In genomic region chr14:21987937-21988336, GRCh38 we compare ENCODE assay signal across 9 cellular contexts.
DNase-seq lines count a peak whose midpoint lies in the region; ATAC-seq and TF ChIP-seq lines count a peak whose summit lies in the region.
"Had no signal": no experiment of that assay in that cellular context is flagged by ENCODE, and none has a peak within 500 bp of the region (broad histone marks: within the 10 kb centered on the region; RNA-seq: fewer than 3 reads in every experiment).

No MANE protein-coding gene starts in this region.

- no peaks in the 10 kb centered on the region for H3K4me1 ChIP-seq in upper lobe of right lung
- H3K4me1 ChIP-seq in mucosa of descending colon (ENCODE audit: low read depth): no peaks in the 10 kb centered on the region

- H3K27me3 ChIP-seq in AG04450 (ENCODE audit: control insufficient read depth, insufficient read depth, low read length): no peaks in the 10 kb centered on the region
- H3K27me3 ChIP-seq in upper lobe of right lung: peaks cover 13% of the 10 kb centered on the region

- ATAC-seq in upper lobe of right lung: peak; percentile 65
- ATAC-seq in mucosa of descending colon: no peak

- intact Hi-C loops in upper lobe of right lung (cut with DNase I) (no loop called here), mucosa of descending colon (cut with DNase I, micrococcal nuclease) (no loop called here)

- TF ChIP-seq CTCF in AG04450 (IDR thresholded peaks at IDR 0.05; ENCODE audit: low read depth, low read length) (peak; percentile 58), GM12865 (IDR thresholded peaks at IDR 0.05; ENCODE audit: insufficient read depth, low read depth, low read length, missing control alignments) (peak; percentile 19), fibroblast of the aortic adventitia (IDR thresholded peaks at IDR 0.05; ENCODE audit: insufficient read depth, low read length) (peak; percentile 40), upper lobe of right lung (IDR thresholded peaks at IDR 0.05) (peak; percentile 47), mucosa of descending colon (IDR thresholded peaks at IDR 0.05) (no peak)

- H3K36me3 ChIP-seq in upper lobe of right lung (no peaks in the 10 kb centered on the region), mucosa of descending colon (ENCODE audit: low read depth) (no peaks in the 10 kb centered on the region)

- CTCF ChIA-PET in AG04450 (lab: Charles Lee): interaction anchor here (0.6 to 7.7 kb wide), 4 partner anchors 9 to 1839 kb away, joined by 3 to 60 read pairs (median 10); no protein-coding TSS in a partner anchor

- H3K4me3 ChIP-seq in AG04450 (ENCODE audit: low read depth, low read length) (no peak overlapping the region), GM12865 (ENCODE audit: low read depth, low read length) (no peak overlapping the region), fibroblast of the aortic adventitia (ENCODE audit: low read depth, low read length) (no peak overlapping the region), upper lobe of right lung (no peak overlapping the region), mucosa of descending colon (no peak overlapping the region)

- H3K9me3 ChIP-seq in AG04450 (ENCODE audit: control insufficient read depth, insufficient read depth, low read length): no peaks in the 10 kb centered on the region
- H3K9me3 ChIP-seq in upper lobe of right lung: no peaks in the 10 kb centered on the region
- H3K9me3 ChIP-seq in mucosa of descending colon: no peaks in the 10 kb centered on the region

- no peak overlapping the region for H3K27ac ChIP-seq in AG04450 (ENCODE audit: low read depth, low read length)
- H3K27ac ChIP-seq in upper lobe of right lung: no peak overlapping the region
- H3K27ac ChIP-seq: epithelial cell of prostate had no signal

- DNase-seq in AG04450 (ENCODE audit: low read depth, low spot score) (no peak), GM12865 (ENCODE audit: low read depth) (peak; percentile 8), SK-MEL-5 (ENCODE audit: low read depth, low spot score) (peak; percentile 75), fibroblast of the aortic adventitia (ENCODE audit: low read depth) (peak; percentile 2), upper lobe of right lung (no peak), mucosa of descending colon (no peak), NCI-H526 treated with DMSO at 0.1 percent for 48 hours (lab: John Stamatoyannopoulos, UW) (no peak), NCI-H1436 (lab: John Stamatoyannopoulos, UW) (no peak)

- in situ Hi-C loops in SK-MEL-5 (cut with HindIII; ENCODE audit: low pct_unique_long_range_greater_than_20kb, low sequenced_read_pairs): no loop called here

- POLR2A ChIA-PET in AG04450 (lab: Yijun Ruan, JAX): no interaction called here

Comparison
In these comparisons a context has a peak if more than half of its experiments do, and no peak if none do; other contexts are left out.
1. DNase-seq: peak in GM12865 (single experiment), SK-MEL-5 (single experiment) and fibroblast of the aortic adventitia (single experiment); none in AG04450 (single experiment), upper lobe of right lung (single experiment), mucosa of descending colon (0 of 3), NCI-H526 treated with DMSO at 0.1 percent for 48 hours (single experiment) and NCI-H1436 (single experiment).